ENCODE assay signal across 14 cellular contexts in the genomic region with DNA sequence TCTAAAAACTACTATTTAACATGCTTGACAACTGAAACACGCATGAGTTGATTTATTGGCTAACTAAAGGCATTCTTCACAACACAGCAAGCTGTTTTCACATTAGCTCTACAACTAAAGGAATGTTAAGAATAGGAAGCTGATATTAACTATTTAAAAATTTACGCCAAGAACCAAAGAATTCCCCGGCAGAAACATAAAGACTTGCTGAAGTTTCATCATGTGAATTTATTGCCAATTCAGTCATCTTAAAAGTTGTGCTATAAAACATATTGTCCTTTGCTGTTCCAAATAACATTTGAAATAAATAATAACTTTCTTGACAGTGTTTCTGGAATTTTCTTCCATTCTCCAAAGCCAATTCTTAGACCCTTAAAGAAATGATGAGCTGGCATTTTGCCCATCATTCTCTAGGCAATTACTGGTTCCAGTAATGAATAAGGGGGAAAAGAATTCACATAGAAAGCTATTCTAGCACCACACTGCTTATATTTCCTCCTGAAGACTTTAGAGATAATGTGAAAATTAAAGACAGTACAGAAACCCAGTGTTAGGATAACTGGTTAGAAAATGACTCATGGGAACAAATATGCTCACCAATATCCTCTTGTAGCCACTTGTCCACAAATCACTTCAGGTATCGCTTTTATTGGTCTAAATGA.
A peak's percentile ranks its signal among the peaks of the same experiment; 100 is the strongest.
DNase-seq lines count a peak whose midpoint lies in the region; ATAC-seq and TF ChIP-seq lines count a peak whose summit lies in the region.
"Had no signal": no experiment of that assay in that cellular context is flagged by ENCODE, and none has a peak within 500 bp of the region (broad histone marks: within the 10 kb centered on the region; RNA-seq: fewer than 3 reads in every experiment).

No MANE protein-coding gene starts in this region.

- H4K91ac ChIP-seq in mesenchymal stem cell (ENCODE audit: low read length): no peak overlapping the region

- ATAC-seq in GM18867 (IDR thresholded peaks at IDR 0.05; ENCODE audit: unreplicated experiment): no peak

- no peaks in the 10 kb centered on the region for H3K36me3 ChIP-seq in mesenchymal stem cell (ENCODE audit: control insufficient read depth in 1 of 2, insufficient read depth in 2 of 2, low read depth in 1 of 2, low read length in 2 of 2)

- H3K4me2 ChIP-seq in mesenchymal stem cell (ENCODE audit: low read length, poor library complexity, severe bottlenecking): no peak overlapping the region

- H2AK5ac ChIP-seq in mesenchymal stem cell (ENCODE audit: low read length, severe bottlenecking): no peak overlapping the region

- H3K27ac ChIP-seq in C4-2B (peak overlapping the region; percentile 47; the same call in 1 of the 2 replicates), mesenchymal stem cell (ENCODE audit: low read length, poor library complexity, severe bottlenecking) (peak overlapping the region; percentile 43)

- peak overlapping the region in 1 of 2 experiments; percentile 53 for H3K4me3 ChIP-seq in mesenchymal stem cell (ENCODE audit: insufficient read depth in 1 of 2, low read depth in 1 of 2, low read length in 2 of 2)

- no peaks in the 10 kb centered on the region for H3K27me3 ChIP-seq in mesenchymal stem cell (ENCODE audit: control insufficient read depth in 1 of 2, insufficient read depth in 1 of 2, low read length in 2 of 2)

- no peak overlapping the region for H3K14ac ChIP-seq in mesenchymal stem cell (ENCODE audit: low read length in 2 of 2)

- H3K18ac ChIP-seq in mesenchymal stem cell (ENCODE audit: low read depth in 1 of 2, low read length in 2 of 2): no peak overlapping the region

- H3K4me1 ChIP-seq in mesenchymal stem cell (ENCODE audit: control insufficient read depth, insufficient read depth, low read depth, low read length): peaks cover 13% of the 10 kb centered on the region

- peak; percentile 70 for DNase-seq in LHCN-M2 (ENCODE audit: low read depth)
- DNase-seq in dedifferentiated amniotic fluid mesenchymal stem cell (ENCODE audit: extremely low spot score): peak; percentile 20
- peak; percentile 69 for DNase-seq in mesenchymal stem cell
- DNase-seq in stimulated activated CD4-positive, alpha-beta T cell treated with anti-CD3 and anti-CD28 coated beads, Interleukin-12 subunit alpha, Interleukin-12 subunit beta, amount 100 ng/mL, for 4 hours: no peak
- DNase-seq in NCI-H128 (lab: John Stamatoyannopoulos, UW; ENCODE audit: unreplicated experiment): no peak
- DNase-seq in GF-D8 (lab: John Stamatoyannopoulos, UW): no peak
- DNase-seq: activated T-cell treated with anti-CD3 and anti-CD28 coated beads for 4 hours; effector memory CD4-positive, alpha-beta T cell; mesendoderm; NCI-H1105; NCI-H748 treated with DMSO at 0.1 percent for 48 hours; stimulated activated CD4-positive, alpha-beta T cell treated with anti-CD3 and anti-CD28 coated beads, Interleukin-4, amount 100 ng/mL, for 24 hours had no signal

- peak overlapping the region in 1 of 2 experiments; percentile 18 for H2BK12ac ChIP-seq in mesenchymal stem cell (ENCODE audit: low read length in 2 of 2)

- no peak overlapping the region for H2AFZ ChIP-seq in mesenchymal stem cell (ENCODE audit: low read depth, low read length)

- H3K79me1 ChIP-seq in mesenchymal stem cell (replicated peaks; ENCODE audit: low read length, poor library complexity, severe bottlenecking): peaks cover 10% of the 10 kb centered on the region

- H3K23ac ChIP-seq in mesenchymal stem cell (ENCODE audit: low read length in 2 of 2): no peak overlapping the region

- no peak overlapping the region for H2BK120ac ChIP-seq in mesenchymal stem cell (ENCODE audit: low read depth, low read length)

- WGBS in mesenchymal stem cell: 25% methylated on average over 1 of the region's 4 CpGs

- H2BK15ac ChIP-seq in mesenchymal stem cell (ENCODE audit: low read depth, poor library complexity, severe bottlenecking): no peak overlapping the region

- H3K4ac ChIP-seq in mesenchymal stem cell (ENCODE audit: low read depth in 1 of 2, low read length in 2 of 2): no peak overlapping the region

- no peaks in the 10 kb centered on the region for H3K9me3 ChIP-seq in mesenchymal stem cell (ENCODE audit: control insufficient read depth, low read length)

- H4K8ac ChIP-seq in mesenchymal stem cell (ENCODE audit: low read length): no peak overlapping the region

- TF ChIP-seq CTCF in C4-2B (conservative IDR thresholded peaks at IDR 0.05): no peak

- no peak overlapping the region for H2BK5ac ChIP-seq in mesenchymal stem cell (ENCODE audit: low read depth, low read length, poor library complexity, severe bottlenecking)

- peak overlapping the region; percentile 31 for H3K9ac ChIP-seq in mesenchymal stem cell (ENCODE audit: low read length)

Comparison
In these comparisons a context has a peak if more than half of its experiments do, and no peak if none do; other contexts are left out.
1. DNase-seq: peak in LHCN-M2 (single experiment), dedifferentiated amniotic fluid mesenchymal stem cell (single experiment) and mesenchymal stem cell (single experiment); none in stimulated activated CD4-positive, alpha-beta T cell treated with anti-CD3 and anti-CD28 coated beads, Interleukin-12 subunit alpha, Interleukin-12 subunit beta, amount 100 ng/mL, for 4 hours (single experiment), NCI-H128 (single experiment) and GF-D8 (single experiment).